In the genomic region with DNA sequence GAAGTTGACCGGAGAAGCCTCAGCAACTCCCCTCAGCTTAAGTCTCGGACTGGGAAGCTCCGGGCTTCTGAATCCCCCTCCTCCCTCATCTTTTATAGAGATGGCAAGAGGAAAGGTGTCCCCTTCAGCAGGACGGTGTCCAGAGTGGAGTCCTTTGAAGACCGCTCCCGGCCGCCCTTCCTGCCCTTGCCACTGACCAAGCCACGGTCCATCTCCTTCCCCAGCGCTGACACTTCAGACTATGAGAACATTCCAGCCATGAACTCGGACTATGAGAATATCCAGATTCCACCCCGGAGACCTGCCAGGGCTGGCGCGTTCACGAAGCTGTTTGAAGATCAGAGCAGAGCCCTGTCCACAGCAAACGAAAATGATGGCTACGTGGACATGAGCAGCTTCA, we compare ENCODE assay signal across 25 cellular contexts. TPM values are rescaled to one million over a fixed set of nuclear protein-coding genes. Genes with fewer than 3 reads are reported as not detected.
DNase-seq lines count a peak whose midpoint lies in the region; ATAC-seq and TF ChIP-seq lines count a peak whose summit lies in the region.
"Had no signal": no experiment of that assay in that cellular context is flagged by ENCODE, and none has a peak within 500 bp of the region (broad histone marks: within the 10 kb centered on the region; RNA-seq: fewer than 3 reads in every experiment).

No MANE protein-coding gene starts in this region.

- no peak overlapping the region for H3K27ac ChIP-seq in mesendoderm (ENCODE audit: low read depth, low read length)
- H3K27ac ChIP-seq: BLaER1 had no signal

- no peak for TF ChIP-seq CTCF in chondrocyte (IDR thresholded peaks at IDR 0.05)
- TF ChIP-seq CTCF in endothelial cell (IDR thresholded peaks at IDR 0.05; ENCODE audit: unreplicated experiment): no peak

- H2BK120ac ChIP-seq in mesendoderm (ENCODE audit: low read depth, low read length): no peak overlapping the region

- H3K4me1 Mint-ChIP-seq in chondrocyte (ENCODE audit: low read depth) (no peaks in the 10 kb centered on the region), endothelial cell (ENCODE audit: unreplicated experiment) (peaks cover 60% of the 10 kb centered on the region)
- H3K4me1 Mint-ChIP-seq: CD4-positive, alpha-beta memory T cell; CD4-positive, CD25-positive, alpha-beta regulatory T cell; CD8-positive, alpha-beta memory T cell had no signal

- H3K9me3 Mint-ChIP-seq in chondrocyte (ENCODE audit: low read depth) (no peaks in the 10 kb centered on the region), endothelial cell (ENCODE audit: unreplicated experiment) (no peaks in the 10 kb centered on the region)
- H3K9me3 Mint-ChIP-seq: CD14-positive monocyte; CD4-positive, CD25-positive, alpha-beta regulatory T cell; CD8-positive, alpha-beta memory T cell had no signal

- no peak for ATAC-seq in HG03442 (IDR thresholded peaks at IDR 0.05; ENCODE audit: unreplicated experiment)
- ATAC-seq: GM12878 had no signal

- H3K27me3 ChIP-seq in mesendoderm (ENCODE audit: insufficient read depth, low read length, poor library complexity): no peaks in the 10 kb centered on the region
- H3K27me3 ChIP-seq: BE2C, BLaER1 had no signal

- no peaks in the 10 kb centered on the region for H3K79me2 ChIP-seq in mesendoderm (ENCODE audit: control insufficient read depth, insufficient read depth, low read length)

- no peak overlapping the region for H3K4me2 ChIP-seq in mesendoderm (ENCODE audit: low read length)
- H3K4me2 ChIP-seq: BLaER1 had no signal

- H3K36me3 Mint-ChIP-seq in chondrocyte (ENCODE audit: low read depth): peaks cover 2% of the 10 kb centered on the region
- H3K36me3 Mint-ChIP-seq in endothelial cell (ENCODE audit: low read depth, unreplicated experiment): peaks cover 57% of the 10 kb centered on the region
- H3K36me3 Mint-ChIP-seq: CD14-positive monocyte; CD4-positive, alpha-beta memory T cell; CD4-positive, CD25-positive, alpha-beta regulatory T cell; CD8-positive, alpha-beta memory T cell had no signal

- WGBS in mesendoderm (ENCODE audit: extremely low coverage, insufficient coverage, low lambda C conversion rate): no CpG with 5 or more reads among the region's 16 CpGs

- no peak overlapping the region for H3K18ac ChIP-seq in mesendoderm (ENCODE audit: low read length)

- H2BK15ac ChIP-seq in mesendoderm (replicated peaks; ENCODE audit: low read depth): no peak overlapping the region

- H3K23ac ChIP-seq in mesendoderm (ENCODE audit: low read length): no peak overlapping the region

- H3K36me3 ChIP-seq in mesendoderm (ENCODE audit: control insufficient read depth, insufficient read depth, low read length): no peaks in the 10 kb centered on the region
- H3K36me3 ChIP-seq: BE2C, BLaER1 had no signal

- no peak overlapping the region for H3K4ac ChIP-seq in mesendoderm (ENCODE audit: low read depth, low read length)

- DNase-seq in chondrocyte (ENCODE audit: low spot score) (peak; percentile 48), endothelial cell (ENCODE audit: low spot score) (no peak), mesenteric fat pad (ENCODE audit: low spot score) (peak; percentile 81), mesendoderm (no peak)
- DNase-seq: 8988T; ACHN; BE2C; C1 segment of cervical spinal cord; CD4-positive, alpha-beta memory T cell; CD4-positive, CD25-positive, alpha-beta regulatory T cell; CD8-positive, alpha-beta memory T cell; COR-L47; DMS 273 treated with DMSO at 0.1 percent for 48 hours; DMS153; DMS53; DMS79; DND-41; EL; GDM1 had no signal

- no peak overlapping the region for H4K5ac ChIP-seq in mesendoderm (ENCODE audit: low read length)

- H3K9ac ChIP-seq in mesendoderm (ENCODE audit: low read length): no peak overlapping the region
- H3K9ac ChIP-seq: BLaER1 had no signal

- H3K4me1 ChIP-seq in mesendoderm (ENCODE audit: control insufficient read depth, low read depth, low read length): peaks cover 6% of the 10 kb centered on the region
- H3K4me1 ChIP-seq: BE2C had no signal

- no peak overlapping the region for H3K56ac ChIP-seq in mesendoderm (ENCODE audit: low read length)

- H3K79me1 ChIP-seq in mesendoderm (ENCODE audit: low read length): no peaks in the 10 kb centered on the region

- H3K27ac Mint-ChIP-seq in chondrocyte (ENCODE audit: unreplicated experiment) (no peak overlapping the region), endothelial cell (ENCODE audit: unreplicated experiment) (no peak overlapping the region)
- H3K27ac Mint-ChIP-seq: CD14-positive monocyte; CD4-positive, alpha-beta memory T cell; CD4-positive, CD25-positive, alpha-beta regulatory T cell; CD8-positive, alpha-beta memory T cell had no signal

- H3K27me3 Mint-ChIP-seq in chondrocyte (ENCODE audit: low read depth) (peaks cover 60% of the 10 kb centered on the region), endothelial cell (ENCODE audit: unreplicated experiment) (peaks cover 7% of the 10 kb centered on the region)

- H3K4me3 Mint-ChIP-seq in chondrocyte (ENCODE audit: unreplicated experiment): no peak overlapping the region
- H3K4me3 Mint-ChIP-seq in endothelial cell (ENCODE audit: unreplicated experiment): peak overlapping the region; percentile 72
- H3K4me3 Mint-ChIP-seq: CD14-positive monocyte; CD4-positive, alpha-beta memory T cell; CD4-positive, CD25-positive, alpha-beta regulatory T cell; CD8-positive, alpha-beta memory T cell had no signal

- no peak overlapping the region for H4K8ac ChIP-seq in mesendoderm (ENCODE audit: low read depth, low read length)

- H2AK5ac ChIP-seq in mesendoderm (ENCODE audit: low read length): no peak overlapping the region

- no peak overlapping the region for H3K4me3 ChIP-seq in mesendoderm (ENCODE audit: low read length)
- H3K4me3 ChIP-seq: BLaER1, GM12878 had no signal

- H2BK5ac ChIP-seq in mesendoderm (ENCODE audit: low read length): no peak overlapping the region

RNA-seq across cellular contexts. Expression of a gene that starts 2.4 kb away (rescaled TPM):
- total RNA-seq in chondrocyte: 0.22 to 0.46 TPM (median 0.28 TPM) in 3 replicates
- total RNA-seq in endothelial cell (ENCODE audit: unreplicated experiment): 294 TPM
- 38.6 TPM for total RNA-seq in mesenteric fat pad
- 7.1 TPM for polyA plus RNA-seq in mesendoderm (2013, experiment 1 of 2)
- 7.9 TPM for polyA plus RNA-seq in mesendoderm (2013, experiment 2 of 2)
- total RNA-seq: A673; CD8-positive, alpha-beta memory T cell had no signal
- polyA plus RNA-seq: AG04450; CD14-positive monocyte; CD4-positive, alpha-beta memory T cell; CD8-positive, alpha-beta memory T cell had no signal

Comparison
In these comparisons a context has a peak if more than half of its experiments do, and no peak if none do; other contexts are left out.
1. DNase-seq: peak in chondrocyte (single experiment) and mesenteric fat pad (single experiment); none in endothelial cell (single experiment) and mesendoderm (single experiment).
2. RNA of a gene that starts 2.4 kb away (total RNA-seq): 294 TPM in endothelial cell (single experiment) and 38.6 TPM in mesenteric fat pad (single experiment); 0.22 to 0.46 TPM in chondrocyte; every median in the first group is over 10 times any median in the second.